Comparison of ENCODE assay signal across 8 cellular contexts in the genomic region with DNA sequence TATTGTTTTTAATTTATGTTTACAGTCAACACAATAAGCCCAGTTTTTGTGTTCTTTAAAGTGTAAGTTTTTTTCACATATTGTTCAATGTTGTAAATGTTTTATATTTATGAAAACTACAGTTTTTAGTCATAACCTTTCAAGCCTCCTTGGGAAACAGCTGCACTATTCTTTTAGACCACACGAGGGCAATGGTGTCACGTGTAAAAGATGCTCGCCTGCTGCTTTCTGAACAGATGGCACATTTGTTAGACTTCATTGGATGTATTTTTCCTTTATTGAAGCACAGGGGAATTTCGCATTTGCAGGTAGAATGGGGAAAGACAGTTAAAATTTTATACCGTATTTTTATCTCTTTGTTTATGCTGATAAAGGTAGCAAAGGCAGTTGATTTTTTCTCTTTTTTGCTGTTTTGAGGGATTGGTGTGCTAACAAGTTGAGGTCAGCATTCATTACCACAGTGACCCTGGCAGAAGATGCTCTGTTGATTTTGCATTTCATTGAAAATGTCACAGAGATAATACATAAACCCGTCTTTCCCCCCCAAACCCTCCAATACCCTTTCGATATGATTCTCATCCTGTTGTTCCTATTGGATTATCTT. TPM values are rescaled to one million over a fixed set of nuclear protein-coding genes. Genes with fewer than 3 reads are reported as not detected.
DNase-seq lines count a peak whose midpoint lies in the region; ATAC-seq and TF ChIP-seq lines count a peak whose summit lies in the region.

No MANE protein-coding gene starts in this region.

- no peak for ATAC-seq in activated CD4-positive, CD25-positive, alpha-beta regulatory T cell treated with anti-CD3 and anti-CD28 coated beads, Interleukin-2, amount 50 U/mL, for 24 hours
- ATAC-seq in HG03064 (IDR thresholded peaks at IDR 0.05; ENCODE audit: low read depth, unreplicated experiment) = peak; percentile 39
- ATAC-seq in thoracic aorta (ENCODE audit: insufficient number of reproducible peaks, low FRiP score, low read depth) = no peak

- 9% methylated on average over 7 of the region's 7 CpGs for WGBS in esophagus muscularis mucosa

- no peak for TF ChIP-seq EP300 in esophagus muscularis mucosa (IDR thresholded peaks at IDR 0.05)
- TF ChIP-seq EP300 in neural cell (conservative IDR thresholded peaks at IDR 0.05; ENCODE audit: poor library complexity, severe bottlenecking) = no peak

- no peak overlapping the region for H3K4me2 ChIP-seq in neural cell (ENCODE audit: low read length)

- peak; percentile 94 for TF ChIP-seq RAD21 in neural cell (conservative IDR thresholded peaks at IDR 0.05)

- no peaks in the 10 kb centered on the region for H3K9me3 ChIP-seq in NT2/D1 (ENCODE audit: insufficient read depth, low read length)
- H3K9me3 ChIP-seq in esophagus muscularis mucosa = no peaks in the 10 kb centered on the region
- H3K9me3 ChIP-seq in neural cell (ENCODE audit: low read length) = no peaks in the 10 kb centered on the region
- no peaks in the 10 kb centered on the region for H3K9me3 ChIP-seq in thoracic aorta

- no peaks in the 10 kb centered on the region for H3F3A ChIP-seq in neural cell (ENCODE audit: insufficient read depth, low read length, poor library complexity, severe bottlenecking)

- no peak overlapping the region for H2AFZ ChIP-seq in neural cell (ENCODE audit: low read depth, low read length)

- TF ChIP-seq CTCF in esophagus muscularis mucosa (IDR thresholded peaks at IDR 0.05) (peak; percentile 83 to 90 (median 87)), neural cell (IDR thresholded peaks at IDR 0.05; ENCODE audit: poor library complexity, severe bottlenecking) (peak; percentile 90), thoracic aorta (IDR thresholded peaks at IDR 0.05) (peak; percentile 82)

- H3K9me2 ChIP-seq in neural cell (ENCODE audit: insufficient read depth, low read length) = no peaks in the 10 kb centered on the region

- no peaks in the 10 kb centered on the region for H4K20me1 ChIP-seq in neural cell (ENCODE audit: insufficient read depth)

- no peaks in the 10 kb centered on the region for H3K79me2 ChIP-seq in neural cell (replicated peaks; ENCODE audit: insufficient read depth, low read length)

- peak; percentile 4 to 33 (median 12) for DNase-seq in activated CD4-positive, CD25-positive, alpha-beta regulatory T cell (lab: John Stamatoyannopoulos, UW)
- peak; percentile 35 for DNase-seq in NT2/D1 (ENCODE audit: low read depth, low spot score)
- peak; percentile 48 for DNase-seq in activated T-cell treated with anti-CD3 and anti-CD28 coated beads for 48 hours (ENCODE audit: low read depth)
- DNase-seq in esophagus muscularis mucosa (ENCODE audit: extremely low spot score) = no peak
- DNase-seq in thoracic aorta (ENCODE audit: low spot score) = no peak

- H3K4me3 ChIP-seq in NT2/D1 (ENCODE audit: insufficient read length, low read depth) (no peak overlapping the region), esophagus muscularis mucosa (no peak overlapping the region), neural cell (ENCODE audit: low read length) (no peak overlapping the region), thoracic aorta (no peak overlapping the region)

- intact Hi-C loops in esophagus muscularis mucosa (cut with DNase I) = loop anchor here (5.0 kb wide), 1 partner anchor 938 kb away; no protein-coding TSS in a partner anchor

- peaks cover 4% of the 10 kb centered on the region for H3K4me1 ChIP-seq in NT2/D1 (ENCODE audit: insufficient read depth, insufficient read length)
- H3K4me1 ChIP-seq in esophagus muscularis mucosa = peaks cover 15 to 21% (median 20%) of the 10 kb centered on the region in 4 donors
- H3K4me1 ChIP-seq in thoracic aorta (ENCODE audit: control insufficient read depth in 1 of 2, low read depth in 2 of 2) = peaks cover 7 to 13% of the 10 kb centered on the region in 2 donors

- TF ChIP-seq POLR2A in esophagus muscularis mucosa (IDR thresholded peaks at IDR 0.05; ENCODE audit: low read depth) = no peak

- no peak overlapping the region for H3K27ac ChIP-seq in esophagus muscularis mucosa (replicated peaks in 1 of 4)
- no peak overlapping the region for H3K27ac ChIP-seq in neural cell (ENCODE audit: low read length)
- H3K27ac ChIP-seq in thoracic aorta = no peak overlapping the region

- H3K9ac ChIP-seq in NT2/D1 (ENCODE audit: insufficient read length, low read depth) (no peak overlapping the region), neural cell (ENCODE audit: low read length) (no peak overlapping the region)

- H3K36me3 ChIP-seq in NT2/D1 (ENCODE audit: insufficient read depth, insufficient read length, low read length) (no peaks in the 10 kb centered on the region), esophagus muscularis mucosa (no peaks in the 10 kb centered on the region), neural cell (ENCODE audit: insufficient read depth, low read length) (no peaks in the 10 kb centered on the region), thoracic aorta (no peaks in the 10 kb centered on the region)

- H3K27me3 ChIP-seq in NT2/D1 (ENCODE audit: insufficient read depth, insufficient read length) (peaks cover 21% of the 10 kb centered on the region), esophagus muscularis mucosa (peaks cover 0 to 30% (median 6%) of the 10 kb centered on the region in 4 donors), neural cell (ENCODE audit: insufficient read depth, low read depth, low read length) (peaks cover 28% of the 10 kb centered on the region), thoracic aorta (replicated peaks; ENCODE audit: insufficient read depth) (no peaks in the 10 kb centered on the region)

TF ChIP-seq in neural cell, 6 proteins besides CTCF, POLR2A, EP300 and RAD21:
- no peak for TF ChIP-seq MXI1 (conservative IDR thresholded peaks at IDR 0.05; ENCODE audit: poor library complexity, severe bottlenecking)
- TF ChIP-seq SMC3 (conservative IDR thresholded peaks at IDR 0.05; ENCODE audit: poor library complexity) = peak; percentile 90
TF ChIP-seq in neural cell: peak in this region for 1.

RNA-seq across cellular contexts. Expression of a gene that starts 59.0 kb away (rescaled TPM):
- 10 to 100 TPM; 42.5 to 60.8 (median 52.5) TPM for total RNA-seq in esophagus muscularis mucosa
- polyA plus RNA-seq in neural cell = 28.5 and 31.8 TPM in 2 replicates
- polyA minus RNA-seq in neural cell = 30.4 and 40.1 TPM in 2 replicates
- 10 to 100 TPM; 51.6 to 52.3 TPM for total RNA-seq in thoracic aorta

Comparison
In these comparisons a context has a peak if more than half of its experiments do, and no peak if none do; other contexts are left out.
1. DNase-seq: peak in activated CD4-positive, CD25-positive, alpha-beta regulatory T cell (4 of 4), NT2/D1 (single experiment) and activated T-cell treated with anti-CD3 and anti-CD28 coated beads for 48 hours (single experiment); none in esophagus muscularis mucosa (single experiment) and thoracic aorta (single experiment).
2. Peak in every context shown above with its lines, with median percentiles within 50 percentile points of each other: CTCF ChIP-seq.